In genomic region chr3:118089563-118089962, GRCh38 we compare ENCODE assay signal across 17 cellular contexts.
"Had no signal": no experiment of that assay in that cellular context is flagged by ENCODE, and none has a peak within 500 bp of the region (broad histone marks: within the 10 kb centered on the region; RNA-seq: fewer than 3 reads in every experiment).

No MANE protein-coding gene starts in this region.

- H3K4me1 Mint-ChIP-seq: stimulated activated effector memory CD8-positive, alpha-beta T cell treated with anti-CD3 and anti-CD28 coated beads, Interleukin-12 subunit alpha, Interleukin-12 subunit beta, amount 100 ng/mL, for 72 hours had no signal

- H3K36me3 ChIP-seq: ascending aorta, esophagus squamous epithelium, tibial artery, uterus had no signal

- H3K4me1 ChIP-seq: ascending aorta, esophagus squamous epithelium, tibial artery, uterus had no signal

- DNase-seq: activated CD4-positive, alpha-beta T cell treated with anti-CD3 and anti-CD28 coated beads for 4 hours; activated CD8-positive, alpha-beta memory T cell treated with anti-CD3 and anti-CD28 coated beads, Interleukin-2, amount 50 U/mL, for 48 hours; activated CD8-positive, alpha-beta T cell treated with anti-CD3 and anti-CD28 coated beads, Interleukin-2, amount 10 ng/mL, durations not matched to agents 7 days and 5 days; central memory CD4-positive, alpha-beta T cell; esophagus squamous epithelium; hippocampal formation; left ventricle myocardium superior; mesendoderm; nucleus accumbens; posterior cingulate gyrus; T-helper 2 cell; tibial artery; uterus had no signal

- H3K27me3 Mint-ChIP-seq: natural killer cell treated with Interleukin-12 subunit alpha and Interleukin-12 subunit beta and Interleukin-15 and Interleukin-18, amount 100 ng/mL, for 72 hours had no signal

- H3K9me3 ChIP-seq: ascending aorta, uterus had no signal

- ATAC-seq: activated CD8-positive, alpha-beta T cell treated with anti-CD3 and anti-CD28 coated beads, Interleukin-2, amount 10 ng/mL, durations not matched to agents 7 days and 5 days; left ventricle myocardium superior; natural killer cell treated with Interleukin-12 subunit alpha and Interleukin-12 subunit beta and Interleukin-15 and Interleukin-18, amount 100 ng/mL, for 72 hours; stimulated activated effector memory CD8-positive, alpha-beta T cell treated with anti-CD3 and anti-CD28 coated beads, Interleukin-12 subunit alpha, Interleukin-12 subunit beta, amount 100 ng/mL, for 72 hours had no signal

- H3K36me3 Mint-ChIP-seq: stimulated activated effector memory CD8-positive, alpha-beta T cell treated with anti-CD3 and anti-CD28 coated beads, Interleukin-12 subunit alpha, Interleukin-12 subunit beta, amount 100 ng/mL, for 72 hours had no signal

- H3K27me3 ChIP-seq: ascending aorta, esophagus squamous epithelium, tibial artery, uterus had no signal

- H3K4me3 ChIP-seq: ascending aorta, coronary artery, esophagus squamous epithelium, tibial artery, uterus had no signal

- H3K27ac Mint-ChIP-seq: activated CD8-positive, alpha-beta T cell treated with anti-CD3 and anti-CD28 coated beads, Interleukin-2, amount 10 ng/mL, durations not matched to agents 7 days and 5 days; natural killer cell treated with Interleukin-12 subunit alpha and Interleukin-12 subunit beta and Interleukin-15 and Interleukin-18, amount 100 ng/mL, for 72 hours; stimulated activated effector memory CD8-positive, alpha-beta T cell treated with anti-CD3 and anti-CD28 coated beads, Interleukin-12 subunit alpha, Interleukin-12 subunit beta, amount 100 ng/mL, for 72 hours had no signal

- H3K27ac ChIP-seq: ascending aorta, coronary artery, esophagus squamous epithelium, tibial artery, uterus had no signal

- H3K4me3 Mint-ChIP-seq: activated CD8-positive, alpha-beta T cell treated with anti-CD3 and anti-CD28 coated beads, Interleukin-2, amount 10 ng/mL, durations not matched to agents 7 days and 5 days; natural killer cell treated with Interleukin-12 subunit alpha and Interleukin-12 subunit beta and Interleukin-15 and Interleukin-18, amount 100 ng/mL, for 72 hours; stimulated activated effector memory CD8-positive, alpha-beta T cell treated with anti-CD3 and anti-CD28 coated beads, Interleukin-12 subunit alpha, Interleukin-12 subunit beta, amount 100 ng/mL, for 72 hours had no signal
